Comparison of ENCODE assay signal across 37 cellular contexts in the genomic region with DNA sequence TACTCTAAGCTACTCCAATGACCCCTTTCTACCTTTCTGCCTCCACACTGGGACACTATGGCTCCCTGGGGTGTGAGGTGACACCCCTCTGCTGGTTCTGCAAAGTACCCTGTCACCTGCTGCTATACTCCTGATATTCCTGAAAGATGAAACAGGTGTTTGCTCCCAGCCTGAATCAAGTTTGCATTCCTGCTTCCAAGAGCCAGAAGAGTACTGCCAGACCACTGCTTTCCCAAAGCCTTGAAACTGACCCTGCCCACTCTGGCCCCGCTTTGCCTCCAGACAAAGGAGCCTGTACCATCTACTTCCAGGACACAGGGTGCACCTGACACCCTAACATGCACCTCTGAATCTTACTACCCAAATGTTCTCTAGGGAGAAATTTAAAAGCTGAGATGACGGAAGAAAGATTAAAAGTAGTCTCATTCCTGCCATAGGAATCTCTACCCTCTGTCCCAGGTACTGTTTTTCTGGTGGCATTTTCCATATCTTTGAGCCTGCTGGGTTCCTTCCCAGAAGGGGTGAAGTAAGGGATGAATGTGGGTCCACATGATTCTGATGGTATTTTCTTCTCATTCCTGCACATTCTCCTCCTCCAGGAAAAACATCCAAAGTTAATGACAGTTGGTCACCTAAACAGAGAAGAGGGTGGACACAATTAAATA.
"Had no signal": no experiment of that assay in that cellular context is flagged by ENCODE, and none has a peak within 500 bp of the region (broad histone marks: within the 10 kb centered on the region; RNA-seq: fewer than 3 reads in every experiment).

No MANE protein-coding gene starts in this region.

- H3K27me3 ChIP-seq: adrenal gland, breast epithelium, cardiac muscle cell, colonic mucosa, esophagus muscularis mucosa, foreskin keratinocyte, gastrocnemius medialis, heart left ventricle had no signal

- DNase-seq: activated CD4-positive, alpha-beta memory T cell treated with anti-CD3 and anti-CD28 coated beads for 36 hours; activated CD4-positive, alpha-beta T cell treated with anti-CD3 and anti-CD28 coated beads for 36 hours; activated CD4-positive, alpha-beta T cell treated with anti-CD3 and anti-CD28 coated beads, Interleukin-2, amount 10 ng/mL, durations not matched to agents 24 days and 14 days; activated CD4-positive, CD25-positive, alpha-beta regulatory T cell; activated CD4-positive, CD25-positive, alpha-beta regulatory T cell treated with anti-CD3 and anti-CD28 coated beads, Interleukin-2, amount 50 U/mL, for 72 hours; activated CD8-positive, alpha-beta memory T cell treated with anti-CD3 and anti-CD28 coated beads, Interleukin-2, amount 10 ng/mL, durations not matched to agents 7 days and 5 days; activated CD8-positive, alpha-beta memory T cell treated with anti-CD3 and anti-CD28 coated beads, Interleukin-2, amount 50 U/mL, for 4 hours; activated CD8-positive, alpha-beta T cell treated with anti-CD3 and anti-CD28 coated beads, Interleukin-2, amount 10 ng/mL, durations not matched to agents 7 days and 5 days; activated effector memory CD4-positive, alpha-beta T cell treated with anti-CD3 and anti-CD28 coated beads, Interleukin-2, amount 50 U/mL, for 16 hours; activated naive CD4-positive, alpha-beta T cell treated with anti-CD3 and anti-CD28 coated beads for 36 hours; activated naive CD8-positive, alpha-beta T cell treated with anti-CD3 and anti-CD28 coated beads for 36 hours; activated naive CD8-positive, alpha-beta T cell treated with anti-CD3 and anti-CD28 coated beads, Interleukin-2, amount 50 U/mL, for 24 hours; activated T-cell treated with anti-CD3 and anti-CD28 coated beads, Interleukin-2, amount 50 U/mL, for 1 hour; activated T-cell treated with anti-CD3 and anti-CD28 coated beads, Interleukin-2, amount 50 U/mL, for 48 hours; adrenal gland; amygdala; aorta; central memory CD4-positive, alpha-beta T cell; cerebellar nuclear complex; colonic mucosa; effector memory CD4-positive, alpha-beta T cell; endodermal cell; foreskin keratinocyte; gastrocnemius medialis; glutamatergic neuron; heart left ventricle; T-cell; T1000 had no signal

- H3K36me3 Mint-ChIP-seq: activated CD4-positive, alpha-beta memory T cell treated with anti-CD3 and anti-CD28 coated beads for 36 hours; brain; T-cell had no signal

- H3K4me1 ChIP-seq: adrenal gland, breast epithelium, colonic mucosa, esophagus muscularis mucosa, gastrocnemius medialis had no signal

- H3K36me3 ChIP-seq: adrenal gland, breast epithelium, cardiac muscle cell, colonic mucosa, esophagus muscularis mucosa, gastrocnemius medialis, heart left ventricle had no signal

- H3K4me3 Mint-ChIP-seq: activated CD4-positive, alpha-beta memory T cell treated with anti-CD3 and anti-CD28 coated beads for 36 hours; activated CD4-positive, alpha-beta T cell treated with anti-CD3 and anti-CD28 coated beads for 36 hours; activated CD4-positive, alpha-beta T cell treated with anti-CD3 and anti-CD28 coated beads, Interleukin-2, amount 10 ng/mL, durations not matched to agents 24 days and 14 days; activated CD8-positive, alpha-beta memory T cell treated with anti-CD3 and anti-CD28 coated beads, Interleukin-2, amount 10 ng/mL, durations not matched to agents 7 days and 5 days; activated CD8-positive, alpha-beta T cell treated with anti-CD3 and anti-CD28 coated beads, Interleukin-2, amount 10 ng/mL, durations not matched to agents 7 days and 5 days; activated naive CD4-positive, alpha-beta T cell treated with anti-CD3 and anti-CD28 coated beads for 36 hours; activated naive CD4-positive, alpha-beta T cell treated with anti-CD3 and anti-CD28 coated beads, Interleukin-2, amount 50 U/mL, for 24 hours; activated naive CD8-positive, alpha-beta T cell treated with anti-CD3 and anti-CD28 coated beads for 36 hours; activated naive CD8-positive, alpha-beta T cell treated with anti-CD3 and anti-CD28 coated beads, Interleukin-2, amount 50 U/mL, for 24 hours; activated T-helper 1 cell treated with anti-CD3 and anti-CD28 coated beads, Interleukin-12 subunit alpha, Interleukin-12 subunit beta, Interleukin-2, Interleukin-4 antibody, amounts not matched to agents 30 ng/mL and 10 ng/mL and 1 ng/mL, durations not matched to agents 14 hours and 24 hours and 36 hours; brain; endodermal cell; T-cell; T-helper 1 cell treated with Interleukin-12 subunit alpha and Interleukin-12 subunit beta and Interleukin-4 antibody, amounts not matched to agents 30 μg/mL and 1 μg/mL, for 36 hours; T-helper 2 cell treated with Interferon-gamma antibody and Interleukin-4, amounts not matched to agents 5 μg/mL and 100 μg/mL, for 36 hours had no signal

- H3K9me3 Mint-ChIP-seq: activated CD4-positive, alpha-beta memory T cell treated with anti-CD3 and anti-CD28 coated beads for 36 hours; activated naive CD4-positive, alpha-beta T cell treated with anti-CD3 and anti-CD28 coated beads for 36 hours; activated naive CD4-positive, alpha-beta T cell treated with anti-CD3 and anti-CD28 coated beads, Interleukin-2, amount 50 U/mL, for 24 hours; activated T-helper 2 cell treated with anti-CD3 and anti-CD28 coated beads, Interferon-gamma antibody, Interleukin-2, Interleukin-4, amounts not matched to agents 10 μg/mL and 5 μg/mL and 100 μg/mL, durations not matched to agents 14 hours and 24 hours and 36 hours; endodermal cell; T-cell had no signal

- H3K27ac ChIP-seq: adrenal gland, breast epithelium, cardiac muscle cell, colonic mucosa, esophagus muscularis mucosa, foreskin keratinocyte, gastrocnemius medialis, heart left ventricle had no signal

- H3K9me3 ChIP-seq: adrenal gland, breast epithelium, colonic mucosa, gastrocnemius medialis, heart left ventricle had no signal

- H3K4me1 Mint-ChIP-seq: brain had no signal

- H3K27ac Mint-ChIP-seq: activated CD4-positive, alpha-beta memory T cell treated with anti-CD3 and anti-CD28 coated beads for 36 hours; activated CD4-positive, alpha-beta T cell treated with anti-CD3 and anti-CD28 coated beads for 36 hours; activated CD4-positive, alpha-beta T cell treated with anti-CD3 and anti-CD28 coated beads, Interleukin-2, amount 10 ng/mL, durations not matched to agents 24 days and 14 days; activated CD8-positive, alpha-beta memory T cell treated with anti-CD3 and anti-CD28 coated beads, Interleukin-2, amount 10 ng/mL, durations not matched to agents 7 days and 5 days; activated CD8-positive, alpha-beta T cell treated with anti-CD3 and anti-CD28 coated beads, Interleukin-2, amount 10 ng/mL, durations not matched to agents 7 days and 5 days; activated naive CD4-positive, alpha-beta T cell treated with anti-CD3 and anti-CD28 coated beads for 36 hours; activated naive CD4-positive, alpha-beta T cell treated with anti-CD3 and anti-CD28 coated beads, Interleukin-2, amount 50 U/mL, for 24 hours; activated naive CD8-positive, alpha-beta T cell treated with anti-CD3 and anti-CD28 coated beads for 36 hours; activated naive CD8-positive, alpha-beta T cell treated with anti-CD3 and anti-CD28 coated beads, Interleukin-2, amount 50 U/mL, for 24 hours; activated T-helper 1 cell treated with anti-CD3 and anti-CD28 coated beads, Interleukin-12 subunit alpha, Interleukin-12 subunit beta, Interleukin-2, Interleukin-4 antibody, amounts not matched to agents 30 ng/mL and 10 ng/mL and 1 ng/mL, durations not matched to agents 14 hours and 24 hours and 36 hours; activated T-helper 2 cell treated with anti-CD3 and anti-CD28 coated beads, Interferon-gamma antibody, Interleukin-2, Interleukin-4, amounts not matched to agents 10 μg/mL and 5 μg/mL and 100 μg/mL, durations not matched to agents 14 hours and 24 hours and 36 hours; brain; endodermal cell; T-cell; T-helper 1 cell treated with Interleukin-12 subunit alpha and Interleukin-12 subunit beta and Interleukin-4 antibody, amounts not matched to agents 30 μg/mL and 1 μg/mL, for 36 hours; T-helper 2 cell treated with Interferon-gamma antibody and Interleukin-4, amounts not matched to agents 5 μg/mL and 100 μg/mL, for 36 hours had no signal

- ATAC-seq: activated CD4-positive, alpha-beta T cell treated with anti-CD3 and anti-CD28 coated beads for 36 hours; activated CD8-positive, alpha-beta memory T cell treated with anti-CD3 and anti-CD28 coated beads, Interleukin-2, amount 10 ng/mL, durations not matched to agents 7 days and 5 days; activated CD8-positive, alpha-beta T cell treated with anti-CD3 and anti-CD28 coated beads, Interleukin-2, amount 10 ng/mL, durations not matched to agents 7 days and 5 days; activated naive CD8-positive, alpha-beta T cell treated with anti-CD3 and anti-CD28 coated beads, Interleukin-2, amount 50 U/mL, for 24 hours; foreskin keratinocyte; gastrocnemius medialis; heart left ventricle; T-cell had no signal

- H3K4me3 ChIP-seq: adrenal gland, breast epithelium, cardiac muscle cell, colonic mucosa, esophagus muscularis mucosa, gastrocnemius medialis, heart left ventricle had no signal
